Comparison of ENCODE assay signal across 22 cellular contexts in genomic region chr2:36988008-36988407, GRCh38. TPM values are rescaled to one million over a fixed set of nuclear protein-coding genes. Genes with fewer than 3 reads are reported as not detected.
DNase-seq lines count a peak whose midpoint lies in the region; ATAC-seq, FAIRE-seq and TF ChIP-seq lines count a peak whose summit lies in the region.
"Had no signal": no experiment of that assay in that cellular context is flagged by ENCODE, and none has a peak within 500 bp of the region (broad histone marks: within the 10 kb centered on the region; RNA-seq: fewer than 3 reads in every experiment).

No MANE protein-coding gene starts in this region.

- BruUV-seq in HepG2 (replicated peaks; lab: Mats Ljungman, UMichigan), result no TSS peak

- no peaks in the 10 kb centered on the region for H3K27me3 ChIP-seq in HepG2 (ENCODE audit: control insufficient read depth in 1 of 2, insufficient read depth in 2 of 2, low read length in 2 of 2)
- H3K27me3 ChIP-seq in foreskin keratinocyte, result no peaks in the 10 kb centered on the region
- H3K27me3 ChIP-seq: BLaER1 treated with 17β-estradiol and CSF1 and Interleukin-3, amounts not matched to agents 10 nM and 100 nM had no signal

- H2AFZ ChIP-seq in HepG2 (ENCODE audit: low read length), result no peak overlapping the region

- H3K9me3 ChIP-seq in HepG2 (ENCODE audit: low read length) (no peaks in the 10 kb centered on the region), mucosa of descending colon (no peaks in the 10 kb centered on the region)
- H3K9me3 ChIP-seq: A549; BLaER1 treated with 17β-estradiol and CSF1 and Interleukin-3, amounts not matched to agents 10 nM and 100 nM had no signal

- intact Hi-C loops in left colon (cut with DNase I, micrococcal nuclease) (no loop called here), HepG2 (cut with micrococcal nuclease; ENCODE audit: unreplicated experiment) (loop anchor here (1.0 kb wide), 1 partner anchor 21 kb away; no protein-coding TSS in a partner anchor), mucosa of descending colon (cut with DNase I, micrococcal nuclease) (no loop called here)

- peak; percentile 12 for FAIRE-seq in HepG2 (lab: Jason Lieb, UNC)
- FAIRE-seq: A549, GM12891, GM19239 had no signal

- no peak overlapping the region for H3K9ac ChIP-seq in HepG2 (ENCODE audit: insufficient read depth, low read depth, low read length)
- H3K9ac ChIP-seq: BLaER1 treated with 17β-estradiol and CSF1 and Interleukin-3, amounts not matched to agents 10 nM and 100 nM had no signal

- no peak overlapping the region for H3K4me2 ChIP-seq in HepG2 (ENCODE audit: low read depth, low read length)
- H3K4me2 ChIP-seq: A549; BLaER1 treated with 17β-estradiol and CSF1 and Interleukin-3, amounts not matched to agents 10 nM and 100 nM had no signal

- no peak for TF ChIP-seq CTCF in HepG2 (CRISPR knock-in tag; IDR thresholded peaks at IDR 0.05)
- no peak for TF ChIP-seq CTCF in mucosa of descending colon (IDR thresholded peaks at IDR 0.05)
- TF ChIP-seq CTCF in foreskin keratinocyte (conservative IDR thresholded peaks at IDR 0.05), result no peak

- WGBS in HepG2 (ENCODE audit: low lambda C conversion rate), result 79% methylated on average over 6 of the region's 6 CpGs

- POLR2A ChIA-PET in HepG2 (lab: Yijun Ruan, JAX), result no interaction called here

- CTCF ChIA-PET in HepG2 (lab: Yijun Ruan, JAX; ENCODE audit: low intra/inter-chr PET ratio, low total read pairs), result no interaction called here

- H4K20me1 ChIP-seq in HepG2 (ENCODE audit: insufficient read depth, low read length), result no peaks in the 10 kb centered on the region
- H4K20me1 ChIP-seq: BLaER1 treated with 17β-estradiol and CSF1 and Interleukin-3, amounts not matched to agents 10 nM and 100 nM had no signal

- in situ Hi-C loops in HepG2 (cut with HindIII; ENCODE audit: extremely low pct_ligation_motif_present, low pct_unique_long_range_greater_than_20kb), result no loop called here

- no peak for TF ChIP-seq RAD21 in HepG2 (CRISPR knock-in tag; IDR thresholded peaks at IDR 0.05)

- H3K27ac ChIP-seq in HepG2 (ENCODE audit: extremely low read length, insufficient read depth, low read length) (no peak overlapping the region), foreskin keratinocyte (no peak overlapping the region)
- H3K27ac ChIP-seq: 22Rv1; A549; BLaER1 treated with 17β-estradiol and CSF1 and Interleukin-3, amounts not matched to agents 10 nM and 100 nM had no signal

- H3K36me3 ChIP-seq in HepG2 (replicated peaks in 1 of 2; ENCODE audit: control insufficient read depth in 1 of 2, insufficient read depth in 2 of 2, low read length in 2 of 2), result peaks cover 0 to 2% of the 10 kb centered on the region in 2 experiments; a peak in 1 of 5 replicates
- H3K36me3 ChIP-seq in mucosa of descending colon (ENCODE audit: low read depth), result no peaks in the 10 kb centered on the region

- no peaks in the 10 kb centered on the region for H3K79me2 ChIP-seq in HepG2 (ENCODE audit: insufficient read depth, low read length)

- DNase-seq in DMS53 (lab: John Stamatoyannopoulos, UW), result peak; percentile 40
- DNase-seq in DMS53 treated with DMSO at 0.1 percent for 48 hours (lab: John Stamatoyannopoulos, UW; ENCODE audit: unreplicated experiment), result no peak
- DNase-seq in left colon, result no peak
- DNase-seq in HepG2 (ENCODE audit: low spot score), result peak; percentile 23
- DNase-seq in mucosa of descending colon, result no peak
- DNase-seq in mucosa of gallbladder (ENCODE audit: low spot score), result no peak
- no peak for DNase-seq in foreskin keratinocyte
- DNase-seq in SHP77 (lab: John Stamatoyannopoulos, UW), result no peak
- DNase-seq: AML-193; CD4-positive, alpha-beta memory T cell; CD4-positive, CD25-positive, alpha-beta regulatory T cell; CD8-positive, alpha-beta memory T cell; COR-L47; DMS 273 treated with DMSO at 0.1 percent for 48 hours; DMS153; DMS79 treated with DMSO at 0.1 percent for 48 hours; GF-D8 had no signal

- TF ChIP-seq POLR2A in HepG2 (IDR thresholded peaks at IDR 0.05; ENCODE audit: insufficient read depth in 1 of 2, low read depth in 2 of 2, low read length in 2 of 2), result no peak

- peaks cover 7% of the 10 kb centered on the region; the same call in 1 of the 2 replicates for H3K4me1 ChIP-seq in HepG2 (ENCODE audit: insufficient read depth, low read length)
- H3K4me1 ChIP-seq in mucosa of descending colon (ENCODE audit: low read depth), result no peaks in the 10 kb centered on the region
- no peaks in the 10 kb centered on the region for H3K4me1 ChIP-seq in foreskin keratinocyte
- H3K4me1 ChIP-seq: A549; BLaER1 treated with 17β-estradiol and CSF1 and Interleukin-3, amounts not matched to agents 10 nM and 100 nM had no signal

- ATAC-seq in left colon (peak; percentile 61), HepG2 (no peak), mucosa of descending colon (peak; percentile 17), foreskin keratinocyte (no peak)
- ATAC-seq: A549 had no signal

- H3K4me3 ChIP-seq in HepG2 (replicated peaks in 1 of 3; ENCODE audit: insufficient read depth in 1 of 3, low read depth in 2 of 3, low read length in 3 of 3) (no peak overlapping the region), mucosa of descending colon (no peak overlapping the region)
- H3K4me3 ChIP-seq: A549; BLaER1 treated with 17β-estradiol and CSF1 and Interleukin-3, amounts not matched to agents 10 nM and 100 nM had no signal

- TF ChIP-seq EP300 in HepG2 (IDR thresholded peaks at IDR 0.05; ENCODE audit: low read depth in 2 of 2, low read length in 2 of 2), result peak in 1 of 2 experiments; percentile 44; a peak in 1 of 4 replicates
- TF ChIP-seq EP300 in HepG2 (CRISPR knock-in tag; IDR thresholded peaks at IDR 0.05; ENCODE audit: borderline replicate concordance), result no peak

TF ChIP-seq in HepG2, 621 proteins besides CTCF, POLR2A, EP300 and RAD21 (continues in another document):
- 0 out of 2 replicates have a peak, but pooled peaks have one; percentile 28 for TF ChIP-seq IKZF5 (CRISPR knock-in tag; IDR thresholded peaks at IDR 0.05)
- TF ChIP-seq SAP130 (CRISPR knock-in tag; IDR thresholded peaks at IDR 0.05; ENCODE audit: low read depth), result peak; percentile 55
- TF ChIP-seq RFX5 (IDR thresholded peaks at IDR 0.05; ENCODE audit: low read depth, low read length), result no peak
- TF ChIP-seq FOXA3 (CRISPR knock-in tag; IDR thresholded peaks at IDR 0.05), result peak; percentile 72
- TF ChIP-seq NCOA2 (CRISPR knock-in tag; IDR thresholded peaks at IDR 0.05), result 0 out of 2 replicates have a peak, but pooled peaks have one; percentile 33

RNA-seq across cellular contexts. Expression of gene STRN, which starts 21.7 kb away (rescaled TPM):
- total RNA-seq in left colon (10 to 100 TPM; 36.8 to 45.8 TPM), HepG2 (2016; rRNA removed; fragmentation: Illumina TruSeq; extraction: Trizol) (19.3 and 28.4 TPM in 2 replicates), mucosa of descending colon (10 to 100 TPM; 36.1 to 45.7 (median 37.7) TPM), mucosa of gallbladder (23.8 TPM), foreskin keratinocyte (22.7 and 24.3 TPM in 2 replicates)
- 2.6 and 3.9 TPM in 2 replicates for total RNA-seq in HepG2 (2016; cell fraction: cytosol; rRNA removed; fragmentation: Illumina TruSeq; extraction: Trizol; ENCODE audit: low read depth)
- total RNA-seq in HepG2 (2016; cell fraction: insoluble cytoplasmic fraction; rRNA removed; fragmentation: Illumina TruSeq; extraction: Trizol), result 18.1 and 28.1 TPM in 2 replicates
- total RNA-seq in HepG2 (2016; cell fraction: membrane; rRNA removed; fragmentation: Illumina TruSeq; extraction: Trizol), result 4.7 and 5.6 TPM in 2 replicates
- 13.5 and 15.6 TPM in 2 replicates for total RNA-seq in HepG2 (2016; cell fraction: nucleus; rRNA removed; fragmentation: Illumina TruSeq; extraction: Trizol)
- polyA plus RNA-seq in HepG2 (2011; rRNA removed) (8.8 and 10.4 TPM in 2 replicates), foreskin keratinocyte (3.1 and 3.9 TPM in 2 replicates)
- polyA plus RNA-seq in HepG2 (2011; cell fraction: cytosol; rRNA removed), result 4.5 and 5.8 TPM in 2 replicates
- 7.3 and 7.7 TPM in 2 replicates for polyA plus RNA-seq in HepG2 (2011; cell fraction: nucleus; rRNA removed)
- 9.5 and 11.1 TPM in 2 replicates for polyA plus RNA-seq in HepG2 (2012)
- polyA plus RNA-seq in HepG2 (2016; cell fraction: cytosol; fragmentation: Illumina TruSeq; extraction: Trizol; ENCODE audit: low read depth), result 0.25 and 0.29 TPM in 2 replicates
- polyA plus RNA-seq in HepG2 (2016; cell fraction: insoluble cytoplasmic fraction; fragmentation: Illumina TruSeq; extraction: Trizol; ENCODE audit: low read depth), result 12.8 and 13.6 TPM in 2 replicates
- 1.2 and 1.6 TPM in 2 replicates for polyA plus RNA-seq in HepG2 (2016; cell fraction: membrane; fragmentation: Illumina TruSeq; extraction: Trizol; ENCODE audit: low read depth)
- 8.9 and 9.6 TPM in 2 replicates for polyA plus RNA-seq in HepG2 (2016; cell fraction: nucleus; fragmentation: Illumina TruSeq; extraction: Trizol; ENCODE audit: insufficient read depth, low read depth)
- polyA minus RNA-seq in HepG2 (2011; rRNA and poly(A)+ RNA removed; ENCODE audit: low replicate concordance), result 20.8 and 25.5 TPM in 2 replicates
- polyA minus RNA-seq in HepG2 (2011; cell fraction: cytosol; rRNA and poly(A)+ RNA removed), result 17.0 and 22.1 TPM in 2 replicates
- polyA minus RNA-seq in HepG2 (2011; cell fraction: nucleus; rRNA and poly(A)+ RNA removed), result 30.6 and 31.7 TPM in 2 replicates

Comparison
In these comparisons a context has a peak if more than half of its experiments do, and no peak if none do; other contexts are left out.
1. DNase-seq: peak in DMS53 (single experiment) and HepG2 (single experiment); none in DMS53 treated with DMSO at 0.1 percent for 48 hours (single experiment), left colon (0 of 2), mucosa of descending colon (0 of 3), mucosa of gallbladder (single experiment), foreskin keratinocyte (0 of 2) and SHP77 (0 of 2).
2. ATAC-seq: peak in left colon (single experiment) and mucosa of descending colon (single experiment); none in HepG2 (single experiment) and foreskin keratinocyte (single experiment).